25 cellular contexts compared by ENCODE assay signal in genomic region chr5:131790550-131790949, GRCh38. TPM values are rescaled to one million over a fixed set of nuclear protein-coding genes. Genes with fewer than 3 reads are reported as not detected.
DNase-seq lines count a peak whose midpoint lies in the region; ATAC-seq, FAIRE-seq and TF ChIP-seq lines count a peak whose summit lies in the region.
"Had no signal": no experiment of that assay in that cellular context is flagged by ENCODE, and none has a peak within 500 bp of the region (broad histone marks: within the 10 kb centered on the region; RNA-seq: fewer than 3 reads in every experiment).

No MANE protein-coding gene starts in this region.

- H3K9me3 Mint-ChIP-seq in activated naive CD8-positive, alpha-beta T cell (ENCODE audit: low read depth), result peaks cover 3% of the 10 kb centered on the region
- H3K9me3 Mint-ChIP-seq in activated naive CD8-positive, alpha-beta T cell treated with anti-CD3 and anti-CD28 coated beads, Interleukin-2, amount 50 U/mL, for 24 hours, result no peaks in the 10 kb centered on the region
- H3K9me3 Mint-ChIP-seq: CD8-positive, alpha-beta memory T cell had no signal

- H3K9me1 ChIP-seq in K562 (ENCODE audit: control insufficient read depth, insufficient read depth, low read length), result peaks cover 4% of the 10 kb centered on the region

- H3K9ac ChIP-seq in K562 (ENCODE audit: insufficient read depth in 1 of 2, low read depth in 2 of 2, low read length in 2 of 2) (no peak overlapping the region), PC-3 (ENCODE audit: low read length) (no peak overlapping the region)
- H3K9ac ChIP-seq: BLaER1 treated with 17β-estradiol and CSF1 and Interleukin-3, amounts not matched to agents 10 nM and 100 nM had no signal

- H3F3A ChIP-seq in PC-3 (ENCODE audit: low read length, unreplicated experiment), result no peaks in the 10 kb centered on the region

- H3K9me3 ChIP-seq in K562 (replicated peaks; ENCODE audit: control insufficient read depth, insufficient read depth, low read depth, low read length), result no peaks in the 10 kb centered on the region
- no peaks in the 10 kb centered on the region for H3K9me3 ChIP-seq in neutrophil
- no peaks in the 10 kb centered on the region for H3K9me3 ChIP-seq in PC-3 (ENCODE audit: low read length)
- H3K9me3 ChIP-seq in OCI-LY7 (ENCODE audit: low read length), result no peaks in the 10 kb centered on the region
- H3K9me3 ChIP-seq: BE2C had no signal

- H2AFZ ChIP-seq in K562 (ENCODE audit: low read depth, low read length) (no peak overlapping the region), PC-3 (ENCODE audit: low read length) (no peak overlapping the region), OCI-LY7 (ENCODE audit: low read length) (no peak overlapping the region)

- BruUV-seq in K562 (replicated peaks; lab: Mats Ljungman, UMichigan) (no TSS peak), PC-3 (replicated peaks; lab: Mats Ljungman, UMichigan) (no TSS peak), OCI-LY7 (replicated peaks; lab: Mats Ljungman, UMichigan) (no TSS peak)

- no peak for FAIRE-seq in K562 (lab: Jason Lieb, UNC)
- FAIRE-seq: A204.1, GM12878, GM18507 had no signal

- WGBS in K562 (ENCODE audit: insufficient coverage, low coverage, missing lambda C conversion rate), result 72% methylated on average over 2 of the region's 2 CpGs

- H3K9me2 ChIP-seq in PC-3 (replicated peaks; ENCODE audit: low read length) (no peaks in the 10 kb centered on the region), OCI-LY7 (ENCODE audit: insufficient read depth, low read length) (no peaks in the 10 kb centered on the region)

- H3K4me2 ChIP-seq in K562 (ENCODE audit: insufficient read depth, low read length) (no peak overlapping the region), PC-3 (ENCODE audit: low read length) (no peak overlapping the region), OCI-LY7 (ENCODE audit: low read length) (no peak overlapping the region)

- POLR2A ChIA-PET in K562 (lab: Yijun Ruan, JAX) (interaction anchor here (1.2 kb wide), 1 partner anchor 203 kb away, joined by 3 read pairs; no protein-coding TSS in a partner anchor), PC-3 (lab: Charles Lee; ENCODE audit: unreplicated experiment) (no interaction called here), OCI-LY7 (lab: Charles Lee) (interaction anchor here (0.6 to 1.3 kb wide), 2 partner anchors 32 to 190 kb away, joined by 3 read pairs; no protein-coding TSS in a partner anchor)

- CTCF ChIA-PET in K562 (lab: Yijun Ruan, JAX; ENCODE audit: low intra/inter-chr PET ratio), result no interaction called here
- CTCF ChIA-PET in PC-3 (lab: Charles Lee), result no interaction called here
- CTCF ChIA-PET in OCI-LY7 (lab: Charles Lee; ENCODE audit: unreplicated experiment), result no interaction called here

- H3K27me3 Mint-ChIP-seq in activated naive CD8-positive, alpha-beta T cell, result no peaks in the 10 kb centered on the region
- no peaks in the 10 kb centered on the region for H3K27me3 Mint-ChIP-seq in activated naive CD8-positive, alpha-beta T cell treated with anti-CD3 and anti-CD28 coated beads, Interleukin-2, amount 50 U/mL, for 24 hours
- H3K27me3 Mint-ChIP-seq: CD4-positive, alpha-beta T cell; CD8-positive, alpha-beta memory T cell had no signal

- H3K4me1 Mint-ChIP-seq in activated naive CD8-positive, alpha-beta T cell (ENCODE audit: low read depth), result peaks cover 69% of the 10 kb centered on the region
- peaks cover 48% of the 10 kb centered on the region for H3K4me1 Mint-ChIP-seq in activated naive CD8-positive, alpha-beta T cell treated with anti-CD3 and anti-CD28 coated beads, Interleukin-2, amount 50 U/mL, for 24 hours

- H3K27ac ChIP-seq in K562 (ENCODE audit: extremely low read depth, low read depth, low read length) (no peak overlapping the region), neutrophil (peak overlapping the region; percentile 18), PC-3 (ENCODE audit: low read length) (no peak overlapping the region), OCI-LY7 (ENCODE audit: low read depth, low read length, poor library complexity, severe bottlenecking) (no peak overlapping the region)
- H3K27ac ChIP-seq: 22Rv1; BLaER1 treated with 17β-estradiol and CSF1 and Interleukin-3, amounts not matched to agents 10 nM and 100 nM had no signal

- peaks cover 14% of the 10 kb centered on the region for H3K36me3 Mint-ChIP-seq in activated naive CD8-positive, alpha-beta T cell
- peaks cover 21% of the 10 kb centered on the region for H3K36me3 Mint-ChIP-seq in activated naive CD8-positive, alpha-beta T cell treated with anti-CD3 and anti-CD28 coated beads, Interleukin-2, amount 50 U/mL, for 24 hours (ENCODE audit: low read depth)

- H3K36me3 ChIP-seq in K562 (ENCODE audit: control insufficient read depth, insufficient read depth, low read length) (peaks cover 32% of the 10 kb centered on the region), neutrophil (no peaks in the 10 kb centered on the region), PC-3 (ENCODE audit: low read depth, low read length) (no peaks in the 10 kb centered on the region), OCI-LY7 (ENCODE audit: insufficient read depth, low read length) (no peaks in the 10 kb centered on the region)
- H3K36me3 ChIP-seq: BE2C had no signal

- TF ChIP-seq CTCF in K562 (IDR thresholded peaks at IDR 0.05 in 2 of 3, conservative IDR thresholded peaks at IDR 0.05 in 1 of 3; ENCODE audit: insufficient read depth in 2 of 3, low read depth in 1 of 3, low read length in 3 of 3) (no peak), neutrophil (IDR thresholded peaks at IDR 0.05) (no peak), PC-3 (conservative IDR thresholded peaks at IDR 0.05; ENCODE audit: low read depth, low read length) (no peak), OCI-LY7 (conservative IDR thresholded peaks at IDR 0.05; ENCODE audit: low read length) (no peak)

- no peaks in the 10 kb centered on the region for H3K27me3 ChIP-seq in K562 (ENCODE audit: control insufficient read depth in 2 of 2, insufficient read depth in 2 of 2, low read length in 2 of 2)
- no peaks in the 10 kb centered on the region for H3K27me3 ChIP-seq in neutrophil
- no peaks in the 10 kb centered on the region for H3K27me3 ChIP-seq in PC-3 (ENCODE audit: low read length)
- H3K27me3 ChIP-seq: BE2C; BLaER1 treated with 17β-estradiol and CSF1 and Interleukin-3, amounts not matched to agents 10 nM and 100 nM had no signal

- H4K20me1 ChIP-seq in K562 (replicated peaks; ENCODE audit: control insufficient read depth, insufficient read depth, low read length), result peaks cover 51% of the 10 kb centered on the region
- peaks cover 16% of the 10 kb centered on the region; the same call in 1 of the 2 replicates for H4K20me1 ChIP-seq in PC-3 (ENCODE audit: low read length)
- H4K20me1 ChIP-seq in OCI-LY7 (ENCODE audit: insufficient read depth, low read length), result peaks cover 18% of the 10 kb centered on the region

- in situ Hi-C loops in K562 (cut with MboI), result no loop called here

- no peak for TF ChIP-seq EP300 in K562 (IDR thresholded peaks at IDR 0.05; ENCODE audit: low read length)

- H3K79me2 ChIP-seq in K562 (ENCODE audit: control insufficient read depth, insufficient read depth, low read length) (peaks cover 99% of the 10 kb centered on the region), PC-3 (ENCODE audit: low read length) (peaks cover 94% of the 10 kb centered on the region), OCI-LY7 (ENCODE audit: insufficient read depth, low read depth, low read length) (peaks cover 93% of the 10 kb centered on the region)

- H3K4me3 Mint-ChIP-seq in activated naive CD8-positive, alpha-beta T cell, result peak overlapping the region; percentile 0
- no peak overlapping the region for H3K4me3 Mint-ChIP-seq in activated naive CD8-positive, alpha-beta T cell treated with anti-CD3 and anti-CD28 coated beads, Interleukin-2, amount 50 U/mL, for 24 hours
- H3K4me3 Mint-ChIP-seq: CD14-positive monocyte; CD4-positive, alpha-beta T cell; CD8-positive, alpha-beta memory T cell had no signal

- TF ChIP-seq POLR2A in K562 (conservative IDR thresholded peaks at IDR 0.05), result no peak

- H3K4me1 ChIP-seq in K562 (replicated peaks in 1 of 2; ENCODE audit: control insufficient read depth in 2 of 2, insufficient read depth in 2 of 2, low read length in 2 of 2) (peaks cover 14 to 39% of the 10 kb centered on the region in 2 experiments), neutrophil (ENCODE audit: control insufficient read depth in 1 of 2, insufficient read depth in 1 of 2, low read depth in 1 of 2, low read length in 1 of 2) (peaks cover 25 to 44% of the 10 kb centered on the region in 2 experiments), PC-3 (ENCODE audit: insufficient read depth, low read length) (peaks cover 10% of the 10 kb centered on the region), OCI-LY7 (ENCODE audit: insufficient read depth, low read length, poor library complexity, severe bottlenecking) (peaks cover 29% of the 10 kb centered on the region)
- H3K4me1 ChIP-seq: BE2C had no signal

- DNase-seq in activated naive CD8-positive, alpha-beta T cell treated with anti-CD3 and anti-CD28 coated beads, Interleukin-2, amount 50 U/mL, for 24 hours, result no peak
- DNase-seq in K562 (ENCODE audit: extremely low read depth in 1 of 4, low spot score in 3 of 4) (no peak), PC-3 (no peak), OCI-LY7 (ENCODE audit: low spot score) (no peak)
- no peak for DNase-seq in stimulated activated CD4-positive, alpha-beta T cell treated with anti-CD3 and anti-CD28 coated beads, Interleukin-2, amount 100 ng/mL, for 48 hours
- DNase-seq: ACHN; AML-193; BE2C; CD4-positive, alpha-beta T cell; CD8-positive, alpha-beta memory T cell; DMS 273 treated with DMSO at 0.1 percent for 48 hours; DMS79; EL; GDM1; GOT3; H7; HCEC 1CT had no signal

- no peak for ATAC-seq in activated naive CD8-positive, alpha-beta T cell treated with anti-CD3 and anti-CD28 coated beads, Interleukin-2, amount 50 U/mL, for 24 hours
- ATAC-seq in K562 (no peak), PC-3 (no peak)
- ATAC-seq: GM12878 had no signal

- H3K27ac Mint-ChIP-seq in activated naive CD8-positive, alpha-beta T cell, result no peak overlapping the region
- no peak overlapping the region for H3K27ac Mint-ChIP-seq in activated naive CD8-positive, alpha-beta T cell treated with anti-CD3 and anti-CD28 coated beads, Interleukin-2, amount 50 U/mL, for 24 hours
- H3K27ac Mint-ChIP-seq: CD4-positive, alpha-beta T cell had no signal

- H3K4me3 ChIP-seq in K562 (no peak overlapping the region), neutrophil (ENCODE audit: low read depth in 1 of 2, low read length in 1 of 2) (no peak overlapping the region), PC-3 (ENCODE audit: low read length) (no peak overlapping the region), OCI-LY7 (ENCODE audit: low read depth, low read length, poor library complexity, severe bottlenecking) (no peak overlapping the region)
- H3K4me3 ChIP-seq: BLaER1 treated with 17β-estradiol and CSF1 and Interleukin-3, amounts not matched to agents 10 nM and 100 nM; GM12878 had no signal

- intact Hi-C loops in K562 (cut with micrococcal nuclease), result loop anchor here (10.0 kb wide), 1 partner anchor 116 kb away; no protein-coding TSS in a partner anchor
- intact Hi-C loops in PC-3 (cut with micrococcal nuclease), result loop anchor here (10.0 kb wide), 1 partner anchor 106 kb away; no protein-coding TSS in a partner anchor
- intact Hi-C loops in OCI-LY7 (cut with micrococcal nuclease; ENCODE audit: unreplicated experiment), result loop anchor here (10.0 kb wide), 2 partner anchors 526 to 626 kb away; partner anchors contain the start of genes CDC42SE2 and HINT1

- TF ChIP-seq RAD21 in K562 (CRISPR knock-in tag; conservative IDR thresholded peaks at IDR 0.05 in 1 of 2, IDR thresholded peaks at IDR 0.05 in 1 of 2), result no peak

RNA-seq across cellular contexts. Expression of gene FNIP1, which starts 6.3 kb away (rescaled TPM):
- 66.1 and 149 TPM in 2 replicates for total RNA-seq in K562 (2011; cell fraction: chromatin; rRNA removed; ENCODE audit: low replicate concordance)
- 49.7 and 55.7 TPM in 2 replicates for total RNA-seq in K562 (2011; cell fraction: nucleolus; rRNA removed)
- 73.5 and 100 TPM in 2 replicates for total RNA-seq in K562 (2011; cell fraction: nucleoplasm; rRNA removed)
- total RNA-seq in K562 (2014; rRNA removed) (18.4 and 19.9 TPM in 2 replicates), K562 (2014; rRNA removed; fragmentation: Illumina TruSeq; extraction: Trizol) (22.1 and 26.4 TPM in 2 replicates), K562 (2015; rRNA removed; fragmentation: Illumina TruSeq; extraction: Trizol) (31.1 and 32.8 TPM in 2 replicates), K562 (2021) (22.1 and 24.6 TPM in 2 replicates), PC-3 (2014; rRNA removed) (15.1 and 16.3 TPM in 2 replicates), OCI-LY7 (2022) (20.0 and 20.6 TPM in 2 replicates)
- polyA plus RNA-seq in K562 (2011; rRNA removed) (17.9 and 19.7 TPM in 2 replicates), K562 (2014; fragmentation: Illumina TruSeq; extraction: Trizol) (10.3 and 10.7 TPM in 2 replicates), K562 (2014; fragmentation: Nextera tagmentation; extraction: Ambion mirVana) (1 to 10 TPM; 5.0 to 8.7 TPM), K562 (2014; rRNA removed) (9.4 and 12.0 TPM in 2 replicates)
- polyA plus RNA-seq in K562 (2011; cell fraction: cytosol; rRNA removed), result 5.5 and 9.3 TPM in 2 replicates
- 17.5 and 20.3 TPM in 2 replicates for polyA plus RNA-seq in K562 (2011; cell fraction: nucleus; rRNA removed)
- 7.5 and 10.7 TPM in 2 replicates for polyA plus RNA-seq in K562 (2012)
- polyA minus RNA-seq in K562 (2011; rRNA and poly(A)+ RNA removed), result 54.7 and 58.9 TPM in 2 replicates
- polyA minus RNA-seq in K562 (2011; cell fraction: cytosol; rRNA and poly(A)+ RNA removed), result 16.2 and 16.4 TPM in 2 replicates
- 48.3 and 63.5 TPM in 2 replicates for polyA minus RNA-seq in K562 (2011; cell fraction: nucleus; rRNA and poly(A)+ RNA removed)
- 16.1 and 19.4 TPM in 2 replicates for total RNA-seq in OCI-LY7 (2014; rRNA removed; shearing (Covaris generic))
